8 cellular contexts compared by ENCODE assay signal in the genomic region with DNA sequence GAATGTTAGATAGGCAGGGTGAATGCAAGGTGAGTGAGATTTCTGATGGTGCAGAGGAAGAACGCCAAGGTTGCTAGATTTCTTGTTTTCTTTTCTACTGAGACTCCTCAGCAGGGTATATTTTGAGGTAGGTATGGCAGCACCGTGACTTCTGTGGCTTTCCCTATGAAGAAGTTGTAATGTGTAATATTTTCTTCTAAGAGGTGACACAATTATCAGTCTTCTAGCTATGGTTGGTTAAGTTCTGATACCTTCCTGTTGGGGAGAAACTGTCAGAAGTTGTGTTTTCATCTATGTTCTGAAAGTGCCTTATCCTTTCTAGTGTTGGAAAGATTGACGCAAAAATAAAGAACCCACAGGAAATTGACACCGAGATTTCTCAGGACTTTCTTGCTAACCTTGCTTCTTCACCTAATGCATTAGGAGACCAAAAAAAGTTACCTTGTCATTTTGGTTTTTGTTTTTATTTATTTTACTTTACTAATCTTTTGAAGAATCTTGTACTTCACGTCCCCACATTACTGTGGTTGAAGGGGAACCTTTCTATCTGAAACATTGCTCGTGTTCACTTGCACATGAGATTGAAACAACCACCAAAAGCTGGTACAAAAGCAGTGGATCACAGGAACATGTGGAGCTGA. TPM values are rescaled to one million over a fixed set of nuclear protein-coding genes. Genes with fewer than 3 reads are reported as not detected.
A peak's percentile ranks its signal among the peaks of the same experiment; 100 is the strongest.
DNase-seq lines count a peak whose midpoint lies in the region; ATAC-seq and TF ChIP-seq lines count a peak whose summit lies in the region.

No MANE protein-coding gene starts in this region.

- H3K4me1 Mint-ChIP-seq in natural killer cell: peaks cover 81 to 84% of the 10 kb centered on the region in 2 donors

- DNase-seq in natural killer cell (no peak), Right ventricle myocardium superior (no peak), ecto neural progenitor cell (ENCODE audit: low spot score) (no peak), A172 (ENCODE audit: low spot score) (no peak)
- no peak for DNase-seq in NK-92 treated with Interleukin-12 subunit alpha and Interleukin-12 subunit beta, amount 100 ng/mL, for 24 hours (lab: John Stamatoyannopoulos, UW)

- TF ChIP-seq CTCF in natural killer cell (IDR thresholded peaks at IDR 0.05): no peak

- ATAC-seq in GM18868 (IDR thresholded peaks at IDR 0.05; ENCODE audit: unreplicated experiment) (peak; percentile 67), GM21737 (IDR thresholded peaks at IDR 0.05; ENCODE audit: unreplicated experiment) (peak; percentile 53), HG03571 (IDR thresholded peaks at IDR 0.05; ENCODE audit: unreplicated experiment) (peak; percentile 51), natural killer cell (peak; percentile 58 to 83 (median 81)), Right ventricle myocardium superior (ENCODE audit: poor library complexity) (no peak)

- peak overlapping the region; percentile 88 for H3K4me3 Mint-ChIP-seq in natural killer cell

- H3K9me3 Mint-ChIP-seq in natural killer cell: peaks cover 2 to 4% of the 10 kb centered on the region in 2 donors

- H3K36me3 Mint-ChIP-seq in natural killer cell: peaks cover 23% of the 10 kb centered on the region

- intact Hi-C loops in natural killer cell (cut with micrococcal nuclease) (loop anchor here (1.0 to 2.0 kb wide), 4 partner anchors 51 to 155 kb away; no protein-coding TSS in a partner anchor), Right ventricle myocardium superior (cut with DNase I) (no loop called here)

- H3K27ac Mint-ChIP-seq in natural killer cell: peak overlapping the region; percentile 90 to 95

- no peaks in the 10 kb centered on the region for H3K27me3 Mint-ChIP-seq in natural killer cell (ENCODE audit: low read depth in 2 of 2)

RNA-seq across cellular contexts. Expression of a gene that starts 11.9 kb away (rescaled TPM):
- 10 to 100 TPM; 42.9 to 58.8 (median 46.7) TPM for total RNA-seq in natural killer cell
- total RNA-seq in Right ventricle myocardium superior: 0.67 TPM
- not detected in 2 replicates for total RNA-seq in A172 (2014; rRNA removed; shearing (Covaris generic))

RNA-seq across cellular contexts. Expression of a gene that starts 55.5 kb away (rescaled TPM):
- total RNA-seq in natural killer cell: 100 to 1,000 TPM; 136 to 309 (median 203) TPM
- total RNA-seq in Right ventricle myocardium superior: 0.30 TPM
- total RNA-seq in A172 (2014; rRNA removed; shearing (Covaris generic)): not detected in 2 replicates

RNA-seq across cellular contexts. Expression of a gene that starts 56.1 kb away (rescaled TPM):
- total RNA-seq in natural killer cell (10 to 100 TPM in 1 of 3 donors, 1 to 10 TPM in 1, under 1 TPM in 1; 0.49 to 68.1 (median 2.2) TPM), Right ventricle myocardium superior (1.3 TPM)
- 0.02 TPM in 1 of 2 replicates, not detected in the other for total RNA-seq in A172 (2014; rRNA removed; shearing (Covaris generic))

Comparison
In these comparisons a context has a peak if more than half of its experiments do, and no peak if none do; other contexts are left out.
1. RNA of a gene that starts 11.9 kb away (total RNA-seq): 42.9 to 58.8 TPM in natural killer cell; 0.67 TPM in Right ventricle myocardium superior (single experiment) and not detected in A172; every median in the first group is over 10 times any median in the second.
2. RNA of a gene that starts 55.5 kb away (total RNA-seq): 136 to 309 TPM in natural killer cell; 0.30 TPM in Right ventricle myocardium superior (single experiment) and not detected in A172; every median in the first group is over 100 times any median in the second.